ENCODE assay signal across 21 cellular contexts in genomic region chr15:79221696-79222095, GRCh38.
A peak's percentile ranks its signal among the peaks of the same experiment; 100 is the strongest.
DNase-seq lines count a peak whose midpoint lies in the region; ATAC-seq and TF ChIP-seq lines count a peak whose summit lies in the region.
"Had no signal": no experiment of that assay in that cellular context is flagged by ENCODE, and none has a peak within 500 bp of the region (broad histone marks: within the 10 kb centered on the region; RNA-seq: fewer than 3 reads in every experiment).

No MANE protein-coding gene starts in this region.

- TF ChIP-seq CTCF in PC-9 (conservative IDR thresholded peaks at IDR 0.05): no peak
- no peak for TF ChIP-seq CTCF in type B pancreatic cell (conservative IDR thresholded peaks at IDR 0.05)

- H3K79me2 ChIP-seq in PC-9 (ENCODE audit: low read depth): no peaks in the 10 kb centered on the region

- intact Hi-C loops in PC-9 (cut with micrococcal nuclease; ENCODE audit: unreplicated experiment): no loop called here

- H3K4me3 ChIP-seq in PC-9: no peak overlapping the region
- H3K4me3 ChIP-seq: GM12878, SJSA1 had no signal

- peaks cover 5% of the 10 kb centered on the region; the same call in 1 of the 2 replicates for H3K9me3 ChIP-seq in PC-9 (ENCODE audit: insufficient read depth, low read depth)
- H3K9me3 ChIP-seq: SJSA1 had no signal

- H3K27me3 ChIP-seq in PC-9 (ENCODE audit: insufficient read depth, low read depth): peaks cover 26% of the 10 kb centered on the region

- POLR2A ChIA-PET in PC-9 (lab: Charles Lee; ENCODE audit: unreplicated experiment): no interaction called here

- H3K36me3 ChIP-seq in PC-9 (ENCODE audit: low read depth): no peaks in the 10 kb centered on the region
- H3K36me3 ChIP-seq: SJSA1 had no signal

- peaks cover 14% of the 10 kb centered on the region for H3K27me3 Mint-ChIP-seq in type B pancreatic cell

- no peaks in the 10 kb centered on the region for H3K4me1 Mint-ChIP-seq in type B pancreatic cell (ENCODE audit: unreplicated experiment)
- H3K4me1 Mint-ChIP-seq: CD4-positive, CD25-positive, alpha-beta regulatory T cell had no signal

- no peak for ATAC-seq in GM21619 (IDR thresholded peaks at IDR 0.05; ENCODE audit: unreplicated experiment)
- ATAC-seq: GM12878 had no signal

- peak overlapping the region; percentile 67 for H3K4me3 Mint-ChIP-seq in type B pancreatic cell
- H3K4me3 Mint-ChIP-seq: CD4-positive, CD25-positive, alpha-beta regulatory T cell; H9; HFFc6 had no signal

- no peaks in the 10 kb centered on the region for H4K20me1 ChIP-seq in PC-9 (ENCODE audit: insufficient read depth)

- no TSS peak for BruUV-seq in PC-9 (replicated peaks; lab: Mats Ljungman, UMichigan)

- peak overlapping the region; percentile 72 for H3K27ac Mint-ChIP-seq in type B pancreatic cell
- H3K27ac Mint-ChIP-seq: CD4-positive, CD25-positive, alpha-beta regulatory T cell; H9; HFFc6 had no signal

- H3K36me3 Mint-ChIP-seq in type B pancreatic cell: no peaks in the 10 kb centered on the region
- H3K36me3 Mint-ChIP-seq: CD4-positive, CD25-positive, alpha-beta regulatory T cell had no signal

- H3K9me2 ChIP-seq in PC-9 (ENCODE audit: insufficient read depth): no peaks in the 10 kb centered on the region

- no peak overlapping the region for H2AFZ ChIP-seq in PC-9

- H3K27ac ChIP-seq in PC-9: no peak overlapping the region
- H3K27ac ChIP-seq: SJSA1 had no signal

- H3K4me1 ChIP-seq in PC-9 (replicated peaks; ENCODE audit: insufficient read depth): peaks cover 6% of the 10 kb centered on the region; the same call in 1 of the 2 replicates
- H3K4me1 ChIP-seq: SJSA1 had no signal

- DNase-seq in ELF-1 (ENCODE audit: low read depth, low spot score): peak; percentile 58
- peak; percentile 19 to 81 for DNase-seq in PC-9
- peak; percentile 67 for DNase-seq in islet precursor cell
- no peak for DNase-seq in type B pancreatic cell (ENCODE audit: extremely low spot score, unreplicated experiment)
- no peak for DNase-seq in NCI-H2107 treated with DMSO at 0.1 percent for 48 hours (lab: John Stamatoyannopoulos, UW; ENCODE audit: unreplicated experiment)
- DNase-seq in cerebellum (ENCODE audit: low spot score): no peak
- DNase-seq: CD4-positive, CD25-positive, alpha-beta regulatory T cell; DMS 273 treated with DMSO at 0.1 percent for 48 hours; DMS79 treated with DMSO at 0.1 percent for 48 hours; H9; HFFc6; KBM-7; NCI-H1092 treated with DMSO at 0.1 percent for 48 hours; NCI-H146; NCI-H2029 treated with DMSO at 0.1 percent for 48 hours; NCI-H2227 treated with DMSO at 0.1 percent for 48 hours; NCI-H510A treated with DMSO at 0.1 percent for 48 hours; NCI-H748 treated with DMSO at 0.1 percent for 48 hours had no signal

- no peak overlapping the region for H3K4me2 ChIP-seq in PC-9

- no peaks in the 10 kb centered on the region for H3F3A ChIP-seq in PC-9 (ENCODE audit: insufficient read depth, low read depth)

- CTCF ChIA-PET in PC-9 (lab: Charles Lee): no interaction called here

- peaks cover 7% of the 10 kb centered on the region for H3K9me3 Mint-ChIP-seq in type B pancreatic cell
- H3K9me3 Mint-ChIP-seq: H9 had no signal

Comparison
In these comparisons a context has a peak if more than half of its experiments do, and no peak if none do; other contexts are left out.
1. DNase-seq: peak in ELF-1 (single experiment), PC-9 (2 of 2) and islet precursor cell (single experiment); none in type B pancreatic cell (single experiment), NCI-H2107 treated with DMSO at 0.1 percent for 48 hours (single experiment) and cerebellum (single experiment).